Comparison of ENCODE assay signal across 1 cellular context in the genomic region with DNA sequence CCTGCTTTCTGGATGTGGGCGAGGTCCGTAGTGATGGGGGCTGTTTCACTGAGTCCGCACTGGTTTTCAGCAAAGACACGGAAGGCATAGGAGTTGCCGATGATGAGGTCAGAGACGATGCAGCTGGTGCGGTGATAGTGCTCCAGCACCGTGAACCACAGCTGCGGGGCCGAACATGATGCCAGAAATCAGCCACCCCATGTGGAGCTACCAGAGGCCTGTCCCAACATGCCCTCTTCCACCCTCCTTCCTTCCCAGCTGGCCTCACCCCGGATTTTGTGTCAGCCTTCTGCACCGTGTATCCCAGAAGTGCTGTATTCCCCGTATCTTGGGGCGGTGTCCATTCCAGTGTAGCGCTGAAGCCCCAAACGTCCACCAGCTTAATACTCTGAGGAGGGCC.
TF ChIP-seq lines count a peak whose summit lies in the region.

No MANE protein-coding gene starts in this region.

TF ChIP-seq in H1, 55 proteins besides CTCF, POLR2A, EP300 and RAD21:
- TF ChIP-seq SP4 (IDR thresholded peaks at IDR 0.05; ENCODE audit: low read length) (no peak), FOSL1 (IDR thresholded peaks at IDR 0.05; ENCODE audit: insufficient read depth, low read depth, low read length) (no peak), POU5F1 (IDR thresholded peaks at IDR 0.05; ENCODE audit: low read depth, low read length) (no peak), HDAC6 (IDR thresholded peaks at IDR 0.05; ENCODE audit: low read depth, low read length) (no peak)
